8 cellular contexts compared by ENCODE assay signal in genomic region chr2:161077367-161078210, GRCh38.
DNase-seq lines count a peak whose midpoint lies in the region; ATAC-seq, FAIRE-seq and TF ChIP-seq lines count a peak whose summit lies in the region.

No MANE protein-coding gene starts in this region.

- no peak for TF ChIP-seq POLR2A in endothelial cell of umbilical vein (IDR thresholded peaks at IDR 0.05; ENCODE audit: low read depth, low read length)

- POLR2A ChIA-PET in endothelial cell of umbilical vein (lab: Charles Lee) = interaction anchor here (0.9 to 1.9 kb wide), 2 partner anchors 14 to 59 kb away, joined by 3 to 7 read pairs; no protein-coding TSS in a partner anchor

- H2AFZ ChIP-seq in endothelial cell of umbilical vein (ENCODE audit: low read depth, low read length) = peak overlapping the region; percentile 64

- H3K9me3 ChIP-seq in endothelial cell of umbilical vein (replicated peaks; ENCODE audit: control insufficient read depth, insufficient read depth, low read length) = no peaks in the 10 kb centered on the region

- no peaks in the 10 kb centered on the region for H4K20me1 ChIP-seq in endothelial cell of umbilical vein (replicated peaks; ENCODE audit: control insufficient read depth, extremely low read depth, insufficient read depth, low read length)

- no peaks in the 10 kb centered on the region for H3K27me3 Mint-ChIP-seq in progenitor cell of endocrine pancreas

- in situ Hi-C loops in G401 (cut with HindIII; ENCODE audit: low sequenced_read_pairs) = no loop called here

- no peak for TF ChIP-seq CTCF in endothelial cell of umbilical vein (IDR thresholded peaks at IDR 0.05; ENCODE audit: extremely low read depth in 1 of 2, insufficient read depth in 1 of 2, low read depth in 1 of 2, low read length in 2 of 2)
- TF ChIP-seq CTCF in progenitor cell of endocrine pancreas (IDR thresholded peaks at IDR 0.05; ENCODE audit: unreplicated experiment) = no peak

- no peaks in the 10 kb centered on the region for H3K36me3 Mint-ChIP-seq in progenitor cell of endocrine pancreas (ENCODE audit: insufficient read depth)

- H3K79me2 ChIP-seq in endothelial cell of umbilical vein (ENCODE audit: control insufficient read depth, insufficient read depth, low read length) = no peaks in the 10 kb centered on the region

- H3K9me3 Mint-ChIP-seq in progenitor cell of endocrine pancreas (ENCODE audit: low read depth) = peaks cover 7% of the 10 kb centered on the region

- peaks cover 37% of the 10 kb centered on the region for H3K4me1 ChIP-seq in endothelial cell of umbilical vein (ENCODE audit: control insufficient read depth, extremely low read depth, insufficient read depth, low read length)

- CTCF ChIA-PET in endothelial cell of umbilical vein (lab: Charles Lee) = interaction anchor here (0.7 to 4.3 kb wide), 4 partner anchors 12 to 58 kb away, joined by 3 to 46 read pairs (median 8); no protein-coding TSS in a partner anchor

- no peaks in the 10 kb centered on the region for H3K9me1 ChIP-seq in endothelial cell of umbilical vein (replicated peaks; ENCODE audit: control insufficient read depth, extremely low read depth, insufficient read depth, low read length)

- no peak overlapping the region for H3K4me3 Mint-ChIP-seq in progenitor cell of endocrine pancreas (ENCODE audit: low read depth)

- H3K4me3 ChIP-seq in endothelial cell of umbilical vein (replicated peaks in 1 of 3; ENCODE audit: insufficient read depth in 1 of 3, low read depth in 1 of 3, low read length in 3 of 3) = no peak overlapping the region

- ATAC-seq in GM19452 (IDR thresholded peaks at IDR 0.05; ENCODE audit: unreplicated experiment) = peak; percentile 91
- ATAC-seq in HG03520 (IDR thresholded peaks at IDR 0.05; ENCODE audit: unreplicated experiment) = peak; percentile 91

- FAIRE-seq in endothelial cell of umbilical vein (lab: Jason Lieb, UNC) = peak; percentile 83

- H3K4me1 Mint-ChIP-seq in progenitor cell of endocrine pancreas (ENCODE audit: low read depth) = no peaks in the 10 kb centered on the region

- H3K9ac ChIP-seq in endothelial cell of umbilical vein (replicated peaks; ENCODE audit: extremely low read depth, insufficient read depth, low read length) = peak overlapping the region; percentile 87

- no peaks in the 10 kb centered on the region for H3K27me3 ChIP-seq in endothelial cell of umbilical vein (ENCODE audit: control insufficient read depth in 2 of 2, insufficient read depth in 2 of 2, low read length in 2 of 2)

- dilution Hi-C loops in endothelial cell of umbilical vein (cut with MboI; ENCODE audit: extremely low pct_ligation_motif_present, low sequenced_read_pairs) = no loop called here

- peak overlapping the region; percentile 99 for H3K27ac ChIP-seq in endothelial cell of umbilical vein (ENCODE audit: insufficient read depth, low read depth, low read length)

- H3K27ac Mint-ChIP-seq in progenitor cell of endocrine pancreas = no peak overlapping the region

- peak; percentile 41 for DNase-seq in AG08395 (ENCODE audit: low spot score)
- peak; percentile 60 to 65 for DNase-seq in activated CD4-positive, alpha-beta T cell treated with anti-CD3 and anti-CD28 coated beads for 4 hours
- peak; percentile 99 for DNase-seq in endothelial cell of umbilical vein (ENCODE audit: low read depth, low spot score)
- DNase-seq in stimulated activated CD4-positive, alpha-beta T cell treated with anti-CD3 and anti-CD28 coated beads, Interleukin-12 subunit alpha, Interleukin-12 subunit beta, amount 100 ng/mL, for 48 hours (ENCODE audit: low read depth in 2 of 3, low spot score in 1 of 3) = peak; percentile 49 to 77 (median 69)
- no peak for DNase-seq in progenitor cell of endocrine pancreas (ENCODE audit: low spot score, unreplicated experiment)
- no peak for DNase-seq in G401 (ENCODE audit: low spot score)

- no TSS peak for BruUV-seq in endothelial cell of umbilical vein (replicated peaks; lab: Mats Ljungman, UMichigan)

- peak overlapping the region; percentile 67 for H3K4me2 ChIP-seq in endothelial cell of umbilical vein (ENCODE audit: insufficient read depth, low read length)

- intact Hi-C loops in endothelial cell of umbilical vein (cut with micrococcal nuclease) = loop anchor here (1.0 to 10.0 kb wide), 10 partner anchors 8 to 870 kb away; partner anchors contain the start of gene TANK

- H3K36me3 ChIP-seq in endothelial cell of umbilical vein (ENCODE audit: control insufficient read depth in 2 of 2, extremely low read depth in 1 of 2, insufficient read depth in 2 of 2, low read length in 2 of 2) = no peaks in the 10 kb centered on the region

TF ChIP-seq in endothelial cell of umbilical vein, 7 proteins besides CTCF, POLR2A, EP300 and RAD21:
- TF ChIP-seq GATA2 (IDR thresholded peaks at IDR 0.05; ENCODE audit: insufficient read depth, insufficient read length, low read depth, low read length) (peak; percentile 95), MAX (IDR thresholded peaks at IDR 0.05; ENCODE audit: insufficient read depth, insufficient read length) (no peak), POLR2AphosphoS5 (IDR thresholded peaks at IDR 0.05; ENCODE audit: insufficient read depth, low read depth, low read length) (peak; percentile 65), JUN (IDR thresholded peaks at IDR 0.05; ENCODE audit: borderline replicate concordance, insufficient read depth, insufficient read length, low read depth) (peak; percentile 99), MYC (IDR thresholded peaks at IDR 0.05; ENCODE audit: low read depth, low read length) (no peak), EZH2 (IDR thresholded peaks at IDR 0.05; ENCODE audit: borderline replicate concordance, low read depth, low read length, severe bottlenecking) (no peak), FOS (IDR thresholded peaks at IDR 0.05; ENCODE audit: borderline replicate concordance, insufficient read depth, low read length) (peak; percentile 87)

Comparison
In these comparisons a context has a peak if more than half of its experiments do, and no peak if none do; other contexts are left out.
1. DNase-seq: peak in AG08395 (single experiment), activated CD4-positive, alpha-beta T cell treated with anti-CD3 and anti-CD28 coated beads for 4 hours (2 of 2), endothelial cell of umbilical vein (single experiment) and stimulated activated CD4-positive, alpha-beta T cell treated with anti-CD3 and anti-CD28 coated beads, Interleukin-12 subunit alpha, Interleukin-12 subunit beta, amount 100 ng/mL, for 48 hours (3 of 3); none in progenitor cell of endocrine pancreas (single experiment) and G401 (single experiment).